ENCODE assay signal across 8 cellular contexts in the genomic region with DNA sequence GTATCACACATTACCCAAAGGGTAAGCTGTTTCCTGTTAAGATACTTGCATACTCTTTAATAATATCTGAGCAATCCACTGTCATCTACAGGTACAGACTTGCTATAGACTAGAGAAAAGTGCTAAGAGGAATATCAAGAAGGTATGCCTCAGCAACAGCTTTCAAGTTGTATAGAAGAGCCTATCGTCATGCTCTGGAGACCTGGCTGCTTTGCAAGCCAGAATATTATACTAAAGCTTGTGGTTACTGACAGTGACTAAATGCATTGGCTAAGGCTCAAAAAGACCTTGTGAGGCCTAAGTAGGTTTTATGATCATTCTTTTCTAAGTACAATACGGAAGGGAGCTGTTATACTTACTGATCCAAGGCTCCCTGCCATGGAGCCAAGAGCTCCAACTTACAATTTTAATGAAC. TPM values are rescaled to one million over a fixed set of nuclear protein-coding genes. Genes with fewer than 3 reads are reported as not detected.
DNase-seq lines count a peak whose midpoint lies in the region; ATAC-seq and TF ChIP-seq lines count a peak whose summit lies in the region.

No MANE protein-coding gene starts in this region.

- intact Hi-C loops in aorta (cut with DNase I), result no loop called here

- no peaks in the 10 kb centered on the region for H3K27me3 ChIP-seq in aorta (ENCODE audit: control insufficient read depth in 1 of 2, insufficient read depth in 2 of 2, low read length in 1 of 2)

- TF ChIP-seq CTCF in GM10266 (IDR thresholded peaks at IDR 0.05; ENCODE audit: control insufficient read depth, insufficient read depth, low read depth, missing control alignments), result no peak
- TF ChIP-seq CTCF in retinal pigment epithelial cell (conservative IDR thresholded peaks at IDR 0.05; ENCODE audit: low read depth, low read length), result no peak

- no peak overlapping the region for H3K4me3 ChIP-seq in retinal pigment epithelial cell (ENCODE audit: low read length)
- H3K4me3 ChIP-seq in aorta (ENCODE audit: low read length in 2 of 2), result no peak overlapping the region

- WGBS in aorta, 2 donors, result 15 to 20% methylated on average over 2 of the region's 2 CpGs

- no peaks in the 10 kb centered on the region for H3K36me3 ChIP-seq in aorta (ENCODE audit: control insufficient read depth in 1 of 2, insufficient read depth in 2 of 2, low read length in 1 of 2)

- H3K9me3 ChIP-seq in aorta (ENCODE audit: control insufficient read depth, low read length), result no peaks in the 10 kb centered on the region

- ATAC-seq in GM21619 (IDR thresholded peaks at IDR 0.05; ENCODE audit: unreplicated experiment), result peak; percentile 94
- ATAC-seq in aorta (ENCODE audit: low FRiP score), result no peak

- in situ Hi-C loops in KBM-7 (cut with MboI; ENCODE audit: low pct_unique_long_range_greater_than_20kb, low sequenced_read_pairs), result no loop called here

- H3K27ac ChIP-seq in aorta (ENCODE audit: low read depth in 1 of 2, low read length in 2 of 2), result no peak overlapping the region

- no peaks in the 10 kb centered on the region for H3K4me1 ChIP-seq in aorta (ENCODE audit: control insufficient read depth in 1 of 2, insufficient read depth in 2 of 2, low read length in 2 of 2)

- DNase-seq in GM10266 (ENCODE audit: extremely low spot score) (peak; percentile 9), KBM-7 (peak; percentile 78), amniotic epithelial cell (ENCODE audit: low read depth) (peak; percentile 83), retinal pigment epithelial cell (ENCODE audit: low read depth) (peak; percentile 77), medulla oblongata (ENCODE audit: extremely low spot score) (no peak), aorta (no peak)
- DNase-seq in NK-92 treated with Interleukin-12 subunit alpha and Interleukin-12 subunit beta, amount 100 ng/mL, for 24 hours (lab: John Stamatoyannopoulos, UW), result no peak

RNA-seq across cellular contexts. Expression of a gene that starts 11.3 kb away (rescaled TPM):
- total RNA-seq in aorta, result 100 to 1,000 TPM in 1 of 2 donors, 10 to 100 TPM in 1; 71.8 to 101 TPM
- 10 to 100 TPM; 35.8 to 40.8 TPM for polyA plus RNA-seq in aorta

Comparison
In these comparisons a context has a peak if more than half of its experiments do, and no peak if none do; other contexts are left out.
1. DNase-seq: peak in GM10266 (single experiment), KBM-7 (single experiment), amniotic epithelial cell (single experiment) and retinal pigment epithelial cell (single experiment); none in NK-92 treated with Interleukin-12 subunit alpha and Interleukin-12 subunit beta, amount 100 ng/mL, for 24 hours (single experiment), medulla oblongata (single experiment) and aorta (0 of 2).